Comparison of ENCODE assay signal across 1 cellular context in the genomic region with DNA sequence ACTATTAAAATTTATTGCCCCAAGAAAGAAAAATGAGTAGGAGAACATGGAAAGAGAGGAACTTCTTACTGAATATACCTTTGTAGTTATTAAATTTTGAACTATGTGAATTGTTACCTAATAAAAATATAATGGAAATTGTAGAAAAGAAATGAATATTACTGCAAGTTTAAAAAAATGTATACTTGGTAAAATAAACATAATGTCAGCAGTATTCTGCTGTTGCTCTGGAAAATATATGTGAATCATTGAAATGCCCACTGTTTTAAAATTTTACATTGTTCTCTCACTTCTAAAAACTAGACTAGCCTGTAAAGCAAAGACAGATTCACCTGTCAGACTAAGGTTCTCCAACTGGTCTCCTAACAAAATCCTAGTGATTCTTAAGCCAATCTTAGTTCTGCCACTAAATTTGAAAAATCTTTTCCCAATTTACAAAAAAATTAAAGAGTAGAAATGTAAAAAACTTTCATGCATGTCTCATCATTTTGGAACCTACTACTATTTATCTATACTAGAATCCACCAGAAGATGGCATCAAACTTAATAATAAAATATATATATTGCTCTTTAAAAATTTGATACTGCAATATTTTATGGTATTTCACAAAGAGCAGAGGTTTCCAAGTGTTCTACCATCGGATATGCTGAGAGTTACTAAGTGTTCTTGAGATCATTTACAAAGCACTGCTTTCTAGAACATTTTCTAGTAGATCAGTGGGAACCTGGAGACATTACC.
TF ChIP-seq lines count a peak whose summit lies in the region.

No MANE protein-coding gene starts in this region.

TF ChIP-seq in GM12878, 131 proteins besides CTCF, POLR2A, EP300 and RAD21:
- TF ChIP-seq FOS (IDR thresholded peaks at IDR 0.05; ENCODE audit: borderline replicate concordance, extremely low read depth, insufficient read length) (no peak), SPI1 (IDR thresholded peaks at IDR 0.05; ENCODE audit: borderline replicate concordance, insufficient read depth, low read depth, low read length) (no peak)
